Comparison of ENCODE assay signal across 9 cellular contexts in genomic region chr11:122984186-122985011, GRCh38. TPM values are rescaled to one million over a fixed set of nuclear protein-coding genes. Genes with fewer than 3 reads are reported as not detected.
DNase-seq lines count a peak whose midpoint lies in the region; ATAC-seq and TF ChIP-seq lines count a peak whose summit lies in the region.
"Had no signal": no experiment of that assay in that cellular context is flagged by ENCODE, and none has a peak within 500 bp of the region (broad histone marks: within the 10 kb centered on the region; RNA-seq: fewer than 3 reads in every experiment).

No MANE protein-coding gene starts in this region.

- no peak for ATAC-seq in GM21825 (IDR thresholded peaks at IDR 0.05; ENCODE audit: unreplicated experiment)

- H3K36me3 ChIP-seq in BLaER1 treated with 17β-estradiol and CSF1 and Interleukin-3, amounts not matched to agents 10 nM and 100 nM = no peaks in the 10 kb centered on the region
- H3K36me3 ChIP-seq in HUES64 (ENCODE audit: insufficient read depth, low read length) (no peaks in the 10 kb centered on the region), liver (ENCODE audit: control insufficient read depth in 4 of 4, insufficient read depth in 3 of 4, low read depth in 1 of 4, low read length in 3 of 4) (no peaks in the 10 kb centered on the region), thyroid gland (no peaks in the 10 kb centered on the region)

- under 1% methylated on average over 59 of the region's 59 CpGs for WGBS in HUES64
- 1% methylated on average over 59 of the region's 59 CpGs for WGBS in liver
- WGBS in thyroid gland, 2 donors = 1% methylated on average over 42 to 49 of the region's 59 CpGs

- in situ Hi-C loops in astrocyte of the spinal cord (cut with HindIII; ENCODE audit: low sequenced_read_pairs) = no loop called here

- peak overlapping the region in 9 of 10 experiments; percentile 30 to 65 (median 47); a peak in 19 of 20 replicates for H3K4me3 ChIP-seq in BLaER1 treated with 17β-estradiol and CSF1 and Interleukin-3, amounts not matched to agents 10 nM and 100 nM
- H3K4me3 ChIP-seq in HUES64 (ENCODE audit: low read length) = peak overlapping the region; percentile 74
- H3K4me3 ChIP-seq in astrocyte of the spinal cord (ENCODE audit: low read depth, low read length) = peak overlapping the region; percentile 50
- H3K4me3 ChIP-seq in liver (ENCODE audit: low read depth in 1 of 3, low read length in 3 of 3) = peak overlapping the region; percentile 28 to 83 (median 44)
- H3K4me3 ChIP-seq in thyroid gland (replicated peaks in 1 of 3) = peak overlapping the region; percentile 19 to 36 (median 29)

- no peak for TF ChIP-seq RAD21 in liver (IDR thresholded peaks at IDR 0.05)

- H3K9ac ChIP-seq in BLaER1 treated with 17β-estradiol and CSF1 and Interleukin-3, amounts not matched to agents 10 nM and 100 nM = no peak overlapping the region
- H3K9ac ChIP-seq in HUES64 (ENCODE audit: low read depth, low read length) (peak overlapping the region; percentile 57), liver (ENCODE audit: low read depth in 1 of 2, low read length in 2 of 2) (peak overlapping the region in 1 of 2 donors; percentile 12)

- H3K27ac ChIP-seq in BLaER1 treated with 17β-estradiol and CSF1 and Interleukin-3, amounts not matched to agents 10 nM and 100 nM = no peak overlapping the region
- H3K27ac ChIP-seq in HUES64 (ENCODE audit: low read depth, low read length) (no peak overlapping the region), liver (ENCODE audit: low read depth in 1 of 2, low read length in 2 of 2) (no peak overlapping the region), thyroid gland (no peak overlapping the region)

- peaks cover 0 to 20% (median 0%) of the 10 kb centered on the region in 11 experiments; a peak in 7 of 22 replicates for H4K20me1 ChIP-seq in BLaER1 treated with 17β-estradiol and CSF1 and Interleukin-3, amounts not matched to agents 10 nM and 100 nM

- no peak for TF ChIP-seq POLR2A in thyroid gland (IDR thresholded peaks at IDR 0.05)

- DNase-seq in astrocyte of the spinal cord (ENCODE audit: low read depth, low spot score) (no peak), thyroid gland (peak in 1 of 2 donors; percentile 14), HuH-7.5 (ENCODE audit: low spot score) (no peak), pons (ENCODE audit: low spot score) (no peak)

- peaks cover 29 to 47% (median 38%) of the 10 kb centered on the region in 11 experiments for H3K9me3 ChIP-seq in BLaER1 treated with 17β-estradiol and CSF1 and Interleukin-3, amounts not matched to agents 10 nM and 100 nM (replicated peaks in 1 of 11)
- no peaks in the 10 kb centered on the region for H3K9me3 ChIP-seq in HUES64 (ENCODE audit: insufficient read depth, low read depth, low read length)
- no peaks in the 10 kb centered on the region for H3K9me3 ChIP-seq in liver (ENCODE audit: control insufficient read depth in 4 of 4, low read length in 3 of 4)
- no peaks in the 10 kb centered on the region for H3K9me3 ChIP-seq in thyroid gland

- H3K27me3 ChIP-seq in BLaER1 treated with 17β-estradiol and CSF1 and Interleukin-3, amounts not matched to agents 10 nM and 100 nM = peaks cover 74 to 85% (median 79%) of the 10 kb centered on the region in 11 experiments
- H3K27me3 ChIP-seq in HUES64 (ENCODE audit: insufficient read depth, low read length) (peaks cover 92% of the 10 kb centered on the region), liver (ENCODE audit: control insufficient read depth in 4 of 4, insufficient read depth in 4 of 4, low read length in 3 of 4) (peaks cover 5 to 36% (median 27%) of the 10 kb centered on the region in 4 donors), thyroid gland (peaks cover 16% of the 10 kb centered on the region)

- no peak for TF ChIP-seq CTCF in astrocyte of the spinal cord (IDR thresholded peaks at IDR 0.05; ENCODE audit: low read depth, low read length)
- TF ChIP-seq CTCF in liver (IDR thresholded peaks at IDR 0.05; ENCODE audit: low read depth, low read length, missing input control) = no peak
- no peak for TF ChIP-seq CTCF in thyroid gland (IDR thresholded peaks at IDR 0.05)

- intact Hi-C loops in thyroid gland (cut with DNase I) = no loop called here

- peak overlapping the region; percentile 22 to 78 (median 45); a peak in 19 of 22 replicates for H3K4me2 ChIP-seq in BLaER1 treated with 17β-estradiol and CSF1 and Interleukin-3, amounts not matched to agents 10 nM and 100 nM

- H3K4me1 ChIP-seq in BLaER1 treated with 17β-estradiol and CSF1 and Interleukin-3, amounts not matched to agents 10 nM and 100 nM = peaks cover 0 to 7% (median 0%) of the 10 kb centered on the region in 10 experiments; a peak in 2 of 20 replicates
- H3K4me1 ChIP-seq in HUES64 (ENCODE audit: insufficient read depth, low read length) (peaks cover 15% of the 10 kb centered on the region; the same call in 1 of the 2 replicates), liver (ENCODE audit: control insufficient read depth in 4 of 4, insufficient read depth in 4 of 4, low read length in 3 of 4) (peaks cover 2 to 15% (median 7%) of the 10 kb centered on the region in 4 donors), thyroid gland (peaks cover 7 to 19% of the 10 kb centered on the region in 2 donors)

TF ChIP-seq in liver, 16 proteins besides CTCF, POLR2A, EP300 and RAD21:
- TF ChIP-seq, protein P1, sequence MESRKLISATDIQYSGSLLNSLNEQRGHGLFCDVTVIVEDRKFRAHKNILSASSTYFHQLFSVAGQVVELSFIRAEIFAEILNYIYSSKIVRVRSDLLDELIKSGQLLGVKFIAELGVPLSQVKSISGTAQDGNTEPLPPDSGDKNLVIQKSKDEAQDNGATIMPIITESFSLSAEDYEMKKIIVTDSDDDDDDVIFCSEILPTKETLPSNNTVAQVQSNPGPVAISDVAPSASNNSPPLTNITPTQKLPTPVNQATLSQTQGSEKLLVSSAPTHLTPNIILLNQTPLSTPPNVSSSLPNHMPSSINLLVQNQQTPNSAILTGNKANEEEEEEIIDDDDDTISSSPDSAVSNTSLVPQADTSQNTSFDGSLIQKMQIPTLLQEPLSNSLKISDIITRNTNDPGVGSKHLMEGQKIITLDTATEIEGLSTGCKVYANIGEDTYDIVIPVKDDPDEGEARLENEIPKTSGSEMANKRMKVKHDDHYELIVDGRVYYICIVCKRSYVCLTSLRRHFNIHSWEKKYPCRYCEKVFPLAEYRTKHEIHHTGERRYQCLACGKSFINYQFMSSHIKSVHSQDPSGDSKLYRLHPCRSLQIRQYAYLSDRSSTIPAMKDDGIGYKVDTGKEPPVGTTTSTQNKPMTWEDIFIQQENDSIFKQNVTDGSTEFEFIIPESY (IDR thresholded peaks at IDR 0.05) = no peak
- TF ChIP-seq SP1 (IDR thresholded peaks at IDR 0.05) (no peak), FOXA2 (IDR thresholded peaks at IDR 0.05) (no peak), TAF1 (conservative IDR thresholded peaks at IDR 0.05) (no peak), EGR1 (IDR thresholded peaks at IDR 0.05; ENCODE audit: low read depth in 2 of 2) (no peak), ATF3 (IDR thresholded peaks at IDR 0.05) (no peak)
- TF ChIP-seq, protein P2, sequence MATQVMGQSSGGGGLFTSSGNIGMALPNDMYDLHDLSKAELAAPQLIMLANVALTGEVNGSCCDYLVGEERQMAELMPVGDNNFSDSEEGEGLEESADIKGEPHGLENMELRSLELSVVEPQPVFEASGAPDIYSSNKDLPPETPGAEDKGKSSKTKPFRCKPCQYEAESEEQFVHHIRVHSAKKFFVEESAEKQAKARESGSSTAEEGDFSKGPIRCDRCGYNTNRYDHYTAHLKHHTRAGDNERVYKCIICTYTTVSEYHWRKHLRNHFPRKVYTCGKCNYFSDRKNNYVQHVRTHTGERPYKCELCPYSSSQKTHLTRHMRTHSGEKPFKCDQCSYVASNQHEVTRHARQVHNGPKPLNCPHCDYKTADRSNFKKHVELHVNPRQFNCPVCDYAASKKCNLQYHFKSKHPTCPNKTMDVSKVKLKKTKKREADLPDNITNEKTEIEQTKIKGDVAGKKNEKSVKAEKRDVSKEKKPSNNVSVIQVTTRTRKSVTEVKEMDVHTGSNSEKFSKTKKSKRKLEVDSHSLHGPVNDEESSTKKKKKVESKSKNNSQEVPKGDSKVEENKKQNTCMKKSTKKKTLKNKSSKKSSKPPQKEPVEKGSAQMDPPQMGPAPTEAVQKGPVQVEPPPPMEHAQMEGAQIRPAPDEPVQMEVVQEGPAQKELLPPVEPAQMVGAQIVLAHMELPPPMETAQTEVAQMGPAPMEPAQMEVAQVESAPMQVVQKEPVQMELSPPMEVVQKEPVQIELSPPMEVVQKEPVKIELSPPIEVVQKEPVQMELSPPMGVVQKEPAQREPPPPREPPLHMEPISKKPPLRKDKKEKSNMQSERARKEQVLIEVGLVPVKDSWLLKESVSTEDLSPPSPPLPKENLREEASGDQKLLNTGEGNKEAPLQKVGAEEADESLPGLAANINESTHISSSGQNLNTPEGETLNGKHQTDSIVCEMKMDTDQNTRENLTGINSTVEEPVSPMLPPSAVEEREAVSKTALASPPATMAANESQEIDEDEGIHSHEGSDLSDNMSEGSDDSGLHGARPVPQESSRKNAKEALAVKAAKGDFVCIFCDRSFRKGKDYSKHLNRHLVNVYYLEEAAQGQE (IDR thresholded peaks at IDR 0.05) = peak; percentile 6
TF ChIP-seq in liver: peak in this region for 1.

RNA-seq across cellular contexts. Expression of gene BSX, which starts 2.8 kb away (rescaled TPM):
- not detected for polyA plus RNA-seq in HUES64 (2013, experiment 1 of 2)
- polyA plus RNA-seq in HUES64 (2013, experiment 2 of 2) = not detected
- total RNA-seq in liver = not detected
- polyA plus RNA-seq in liver = not detected
- not detected for total RNA-seq in thyroid gland
- total RNA-seq: lung microvascular endothelial cell had no signal
